Comparison of ENCODE assay signal across 14 cellular contexts in genomic region chr17:59152925-59153324, GRCh38. TPM values are rescaled to one million over a fixed set of nuclear protein-coding genes. Genes with fewer than 3 reads are reported as not detected.
DNase-seq lines count a peak whose midpoint lies in the region; ATAC-seq and TF ChIP-seq lines count a peak whose summit lies in the region.
"Had no signal": no experiment of that assay in that cellular context is flagged by ENCODE, and none has a peak within 500 bp of the region (broad histone marks: within the 10 kb centered on the region; RNA-seq: fewer than 3 reads in every experiment).

No MANE protein-coding gene starts in this region.

- no peak for ATAC-seq in foreskin keratinocyte
- ATAC-seq in gastrocnemius medialis = no peak
- ATAC-seq: stimulated activated memory B cell treated with anti-CD40 and anti-IgM and Interleukin-4, amounts not matched to agents 10 μg/mL and 1 μg/mL and 100 μg/mL, for 72 hours had no signal

- H3K4me3 ChIP-seq in AG04449 (ENCODE audit: low read depth, low read length) (peak overlapping the region; percentile 88; the same call in 1 of the 2 replicates), GM06990 (replicated peaks; ENCODE audit: low read depth, low read length) (peak overlapping the region; percentile 14), SJCRH30 (peak overlapping the region; percentile 65), gastrocnemius medialis (no peak overlapping the region)

- no peak for TF ChIP-seq POLR2A in gastrocnemius medialis (IDR thresholded peaks at IDR 0.05)

- H3K27ac ChIP-seq in SJCRH30 = peak overlapping the region; percentile 94; the same call in 1 of the 2 replicates
- H3K27ac ChIP-seq in foreskin keratinocyte = peak overlapping the region; percentile 66
- H3K27ac ChIP-seq in RWPE1 = no peak overlapping the region
- no peak overlapping the region for H3K27ac ChIP-seq in gastrocnemius medialis

- H3K27me3 ChIP-seq in GM06990 (replicated peaks; ENCODE audit: control insufficient read depth, insufficient read depth, low read length) (no peaks in the 10 kb centered on the region), SJCRH30 (no peaks in the 10 kb centered on the region), foreskin keratinocyte (no peaks in the 10 kb centered on the region), gastrocnemius medialis (no peaks in the 10 kb centered on the region)

- POLR2A ChIA-PET in AG04449 (lab: Yijun Ruan, JAX) (no interaction called here), RWPE1 (lab: Yijun Ruan, JAX; ENCODE audit: low non-redundant PET) (no interaction called here)

- TF ChIP-seq CTCF in AG04449 (IDR thresholded peaks at IDR 0.05; ENCODE audit: insufficient read depth, low read length, missing control alignments) = no peak
- TF ChIP-seq CTCF in GM06990 (IDR thresholded peaks at IDR 0.05; ENCODE audit: insufficient read depth, low read length, poor library complexity, severe bottlenecking) = no peak
- no peak for TF ChIP-seq CTCF in foreskin keratinocyte (conservative IDR thresholded peaks at IDR 0.05)
- no peak for TF ChIP-seq CTCF in RWPE1 (conservative IDR thresholded peaks at IDR 0.05; ENCODE audit: low read depth)
- TF ChIP-seq CTCF in gastrocnemius medialis (IDR thresholded peaks at IDR 0.05 in 4 of 5, conservative IDR thresholded peaks at IDR 0.05 in 1 of 5) = no peak

- H3K36me3 ChIP-seq in GM06990 (ENCODE audit: control insufficient read depth, insufficient read depth, low read length) (no peaks in the 10 kb centered on the region), SJCRH30 (peaks cover 12% of the 10 kb centered on the region; the same call in 1 of the 2 replicates), gastrocnemius medialis (no peaks in the 10 kb centered on the region)

- no peaks in the 10 kb centered on the region for H3K9me3 ChIP-seq in SJCRH30 (replicated peaks)
- H3K9me3 ChIP-seq in gastrocnemius medialis = no peaks in the 10 kb centered on the region

- in situ Hi-C loops in gastrocnemius medialis (cut with MboI; ENCODE audit: low sequenced_read_pairs in 4 of 4) = no loop called here

- H3K4me1 ChIP-seq in SJCRH30 (peaks cover 12% of the 10 kb centered on the region), foreskin keratinocyte (peaks cover 23% of the 10 kb centered on the region), gastrocnemius medialis (peaks cover 9 to 12% of the 10 kb centered on the region in 2 donors)

- no peak for DNase-seq in AG04449 (ENCODE audit: low read depth, low spot score)
- DNase-seq in GM06990 (ENCODE audit: extremely low read depth, insufficient read length) = no peak
- no peak for DNase-seq in SJCRH30
- no peak for DNase-seq in foreskin keratinocyte
- no peak for DNase-seq in NCI-H1694 (lab: John Stamatoyannopoulos, UW)
- no peak for DNase-seq in RWPE1 (ENCODE audit: low spot score)
- no peak for DNase-seq in NOMO-1 (lab: John Stamatoyannopoulos, UW; ENCODE audit: unreplicated experiment in 2 of 2)
- DNase-seq in gastrocnemius medialis = no peak
- DNase-seq: activated CD4-positive, alpha-beta T cell treated with anti-CD3 and anti-CD28 coated beads, Interleukin-2, amount 10 ng/mL, durations not matched to agents 7 days and 5 days; Calu3; immature natural killer cell; naive B cell; NCI-H1930 had no signal

- CTCF ChIA-PET in AG04449 (lab: Yijun Ruan, JAX) = no interaction called here
- CTCF ChIA-PET in RWPE1 (lab: Yijun Ruan, JAX) = no interaction called here

- intact Hi-C loops in gastrocnemius medialis (cut with DNase I; ENCODE audit: low total_unique reads) = no loop called here

RNA-seq across cellular contexts. Expression of gene SKA2, which starts 2.1 kb away (rescaled TPM):
- total RNA-seq in SJCRH30 (2014; rRNA removed; shearing (Covaris generic)) = 174 and 210 TPM in 2 replicates
- total RNA-seq in foreskin keratinocyte (104 and 125 TPM in 2 replicates), gastrocnemius medialis (10 to 100 TPM in 2 of 4 donors, 1 to 10 TPM in 2; 4.1 to 17.8 (median 8.7) TPM)
- polyA plus RNA-seq in foreskin keratinocyte = 122 and 144 TPM in 2 replicates

RNA-seq across cellular contexts. Expression of gene PRR11, which starts 2.6 kb away (rescaled TPM):
- 72.8 and 77.8 TPM in 2 replicates for total RNA-seq in SJCRH30 (2014; rRNA removed; shearing (Covaris generic))
- total RNA-seq in foreskin keratinocyte = 65.4 and 74.1 TPM in 2 replicates
- 16.3 and 22.3 TPM in 2 replicates for polyA plus RNA-seq in foreskin keratinocyte
- 1 to 10 TPM in 1 of 4 donors, under 1 TPM in 2, not detected in 1; 0.20 to 7.9 (median 0.53) TPM for total RNA-seq in gastrocnemius medialis

RNA-seq across cellular contexts. Expression of gene TRIM37, which starts 46.2 kb away (rescaled TPM):
- total RNA-seq in SJCRH30 (2014; rRNA removed; shearing (Covaris generic)) = 32.6 and 44.9 TPM in 2 replicates
- total RNA-seq in foreskin keratinocyte (27.9 and 28.1 TPM in 2 replicates), gastrocnemius medialis (10 to 100 TPM; 16.1 to 17.5 (median 16.3) TPM)
- 9.2 and 10.3 TPM in 2 replicates for polyA plus RNA-seq in foreskin keratinocyte

RNA-seq across cellular contexts. Expression of gene SMG8, which starts 56.9 kb away (rescaled TPM):
- 24.0 and 24.3 TPM in 2 replicates for total RNA-seq in SJCRH30 (2014; rRNA removed; shearing (Covaris generic))
- total RNA-seq in foreskin keratinocyte (17.5 and 17.6 TPM in 2 replicates), gastrocnemius medialis (10 to 100 TPM in 2 of 4 donors, 1 to 10 TPM in 2; 6.7 to 11.7 (median 10.0) TPM)
- polyA plus RNA-seq in foreskin keratinocyte = 6.5 and 7.7 TPM in 2 replicates

Comparison
In these comparisons a context has a peak if more than half of its experiments do, and no peak if none do; other contexts are left out.
1. H3K4me3 ChIP-seq: peak in AG04449 (single experiment), GM06990 (single experiment) and SJCRH30 (single experiment); none in gastrocnemius medialis (0 of 4).
2. H3K27ac ChIP-seq: peak in SJCRH30 (single experiment) and foreskin keratinocyte (single experiment); none in RWPE1 (single experiment) and gastrocnemius medialis (0 of 4).